16 cellular contexts compared by ENCODE assay signal in genomic region chr9:20646656-20647055, GRCh38.
"Had no signal": no experiment of that assay in that cellular context is flagged by ENCODE, and none has a peak within 500 bp of the region (broad histone marks: within the 10 kb centered on the region; RNA-seq: fewer than 3 reads in every experiment).

No MANE protein-coding gene starts in this region.

- H3K36me3 ChIP-seq: left lung, tibial artery had no signal

- H3K4me1 ChIP-seq: foreskin keratinocyte, left lung, tibial artery had no signal

- H3K4me3 ChIP-seq: dorsolateral prefrontal cortex, left lung, tibial artery had no signal

- FAIRE-seq: bronchial epithelial cell, kidney had no signal

- DNase-seq: activated CD4-positive, alpha-beta T cell treated with anti-CD3 and anti-CD28 coated beads, Interleukin-2, amount 10 ng/mL, durations not matched to agents 24 days and 14 days; activated effector memory CD4-positive, alpha-beta T cell treated with anti-CD3 and anti-CD28 coated beads, Interleukin-2, amount 50 U/mL, for 16 hours; activated naive CD4-positive, alpha-beta T cell treated with anti-CD3 and anti-CD28 coated beads, Interleukin-2, amount 50 U/mL, for 16 hours; activated T-cell treated with anti-CD3 and anti-CD28 coated beads, Interleukin-2, amount 50 U/mL, for 72 hours; dorsolateral prefrontal cortex; foreskin keratinocyte; glutamatergic neuron; kidney; left lung; retina; stimulated activated CD4-positive, alpha-beta T cell treated with anti-CD3 and anti-CD28 coated beads, Interleukin-2, amount 100 ng/mL, for 24 hours; stimulated activated naive CD8-positive, alpha-beta T cell treated with anti-CD3 and anti-CD28 coated beads, Interleukin-15, Interleukin-2, amounts not matched to agents 100 U/mL and 50 U/mL, for 24 hours; substantia nigra; T1000; tibial artery had no signal

- H3K4me3 Mint-ChIP-seq: activated CD4-positive, alpha-beta T cell treated with anti-CD3 and anti-CD28 coated beads, Interleukin-2, amount 10 ng/mL, durations not matched to agents 24 days and 14 days; activated T-cell treated with anti-CD3 and anti-CD28 coated beads, Interleukin-2, amount 50 U/mL, for 72 hours had no signal

- H3K27ac ChIP-seq: dorsolateral prefrontal cortex, foreskin keratinocyte, left lung, tibial artery had no signal

- H3K9me3 Mint-ChIP-seq: activated CD4-positive, alpha-beta T cell treated with anti-CD3 and anti-CD28 coated beads, Interleukin-2, amount 10 ng/mL, durations not matched to agents 24 days and 14 days; activated T-cell treated with anti-CD3 and anti-CD28 coated beads, Interleukin-2, amount 50 U/mL, for 72 hours had no signal

- H3K27ac Mint-ChIP-seq: activated CD4-positive, alpha-beta T cell treated with anti-CD3 and anti-CD28 coated beads, Interleukin-2, amount 10 ng/mL, durations not matched to agents 24 days and 14 days had no signal

- H3K27me3 ChIP-seq: dorsolateral prefrontal cortex, foreskin keratinocyte, left lung, tibial artery had no signal

- ATAC-seq: activated T-cell treated with anti-CD3 and anti-CD28 coated beads, Interleukin-2, amount 50 U/mL, for 72 hours; foreskin keratinocyte; left lung; stimulated activated naive CD8-positive, alpha-beta T cell treated with anti-CD3 and anti-CD28 coated beads, Interleukin-15, Interleukin-2, amounts not matched to agents 100 U/mL and 50 U/mL, for 24 hours had no signal

- H3K9me3 ChIP-seq: left lung, tibial artery had no signal
